In the genomic region with DNA sequence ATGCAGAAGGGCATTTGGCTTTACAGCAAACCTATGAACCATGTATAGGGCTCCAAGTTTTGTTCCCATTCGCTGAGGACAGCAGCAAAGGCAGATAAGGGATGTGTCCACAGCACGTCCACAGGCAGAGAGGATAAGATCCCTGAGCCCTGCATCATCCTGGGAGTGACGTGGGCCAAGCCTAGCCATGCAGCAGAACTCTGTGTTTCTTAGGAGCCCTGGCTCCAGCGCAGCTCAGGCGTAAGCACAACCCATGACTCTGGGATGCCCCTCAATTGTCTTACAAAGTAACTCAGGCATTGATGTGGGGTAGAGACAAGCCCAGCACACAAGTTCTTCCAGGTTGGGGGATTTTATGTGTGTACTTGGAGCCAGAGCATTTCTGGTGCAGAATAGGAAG, we compare ENCODE assay signal across 20 cellular contexts.
DNase-seq lines count a peak whose midpoint lies in the region; ATAC-seq and TF ChIP-seq lines count a peak whose summit lies in the region.
"Had no signal": no experiment of that assay in that cellular context is flagged by ENCODE, and none has a peak within 500 bp of the region (broad histone marks: within the 10 kb centered on the region; RNA-seq: fewer than 3 reads in every experiment).

No MANE protein-coding gene starts in this region.

- no peak overlapping the region for H3K4me3 ChIP-seq in heart left ventricle
- H3K4me3 ChIP-seq in right cardiac atrium (ENCODE audit: low read length): no peak overlapping the region
- H3K4me3 ChIP-seq in testis: no peak overlapping the region

- TF ChIP-seq CTCF in VCaP (conservative IDR thresholded peaks at IDR 0.05) (no peak), heart left ventricle (IDR thresholded peaks at IDR 0.05) (no peak), testis (IDR thresholded peaks at IDR 0.05) (no peak)

- H3K27ac ChIP-seq in VCaP (peak overlapping the region; percentile 82), heart left ventricle (peak overlapping the region in 11 of 12 donors; percentile 15 to 86 (median 63)), right cardiac atrium (ENCODE audit: low read length) (peak overlapping the region; percentile 88), testis (no peak overlapping the region)

- TF ChIP-seq POLR2A in heart left ventricle (IDR thresholded peaks at IDR 0.05) (no peak), testis (IDR thresholded peaks at IDR 0.05) (no peak)

- H3K27me3 ChIP-seq in heart left ventricle (no peaks in the 10 kb centered on the region), right cardiac atrium (ENCODE audit: control insufficient read depth, insufficient read depth) (no peaks in the 10 kb centered on the region), testis (no peaks in the 10 kb centered on the region)

- 52 to 73% (median 61%) methylated on average over 3 to 5 of the region's 5 CpGs for WGBS in heart left ventricle, 4 donors
- WGBS in right cardiac atrium: 66% methylated on average over 5 of the region's 5 CpGs
- 51 to 66% methylated on average over 4 to 5 of the region's 5 CpGs for WGBS in testis, 2 donors

- ATAC-seq in heart left ventricle: peak; percentile 89 to 94 (median 90)
- ATAC-seq in right cardiac atrium: peak; percentile 81 to 82
- no peak for ATAC-seq in GM18861 (IDR thresholded peaks at IDR 0.05; ENCODE audit: unreplicated experiment)
- ATAC-seq: PC-3 had no signal

- H3K9me3 ChIP-seq in heart left ventricle (no peaks in the 10 kb centered on the region), right cardiac atrium (ENCODE audit: control insufficient read depth, low read length) (no peaks in the 10 kb centered on the region), testis (no peaks in the 10 kb centered on the region)

- intact Hi-C loops in heart left ventricle (cut with DNase I) (loop anchor here in 1 of 10 donors (5.0 kb wide), 1 partner anchor 70 kb away; no protein-coding TSS in a partner anchor), right cardiac atrium (cut with DNase I) (no loop called here), testis (cut with DNase I; ENCODE audit: low total_unique reads) (no loop called here)

- H3K4me1 ChIP-seq in heart left ventricle (peaks cover 0 to 70% (median 45%) of the 10 kb centered on the region in 12 donors), right cardiac atrium (ENCODE audit: control insufficient read depth, insufficient read depth, low read length) (peaks cover 14% of the 10 kb centered on the region), testis (peaks cover 40% of the 10 kb centered on the region)

- DNase-seq in heart left ventricle (peak in 3 of 5 donors; percentile 53 to 84 (median 79)), right cardiac atrium (peak; percentile 50 to 77 (median 73)), testis (peak; percentile 45), amygdala (lab: John Stamatoyannopoulos, UW) (no peak), SHP77 treated with DMSO at 0.1 percent for 48 hours (lab: John Stamatoyannopoulos, UW) (no peak), NCI-H2107 treated with DMSO at 0.1 percent for 48 hours (lab: John Stamatoyannopoulos, UW; ENCODE audit: unreplicated experiment) (no peak)
- DNase-seq: C1 segment of cervical spinal cord; CD4-positive, alpha-beta memory T cell; COR-L47; DMS53; NCI-H1092; NCI-H1436; NCI-H187 treated with DMSO at 0.1 percent for 48 hours; NCI-H2107; NCI-H446; NCI-H524 treated with DMSO at 0.1 percent for 48 hours; NCI-H774; PC-3 had no signal

- H3K36me3 ChIP-seq in heart left ventricle: no peaks in the 10 kb centered on the region
- no peaks in the 10 kb centered on the region for H3K36me3 ChIP-seq in testis (ENCODE audit: low read depth, missing control alignments)

Comparison
In these comparisons a context has a peak if more than half of its experiments do, and no peak if none do; other contexts are left out.
1. H3K27ac ChIP-seq: peak in VCaP (single experiment), heart left ventricle (11 of 12) and right cardiac atrium (single experiment); none in testis (0 of 2).
2. DNase-seq: peak in heart left ventricle (3 of 5), right cardiac atrium (3 of 3) and testis (single experiment); none in amygdala (0 of 56), SHP77 treated with DMSO at 0.1 percent for 48 hours (single experiment) and NCI-H2107 treated with DMSO at 0.1 percent for 48 hours (single experiment).